Comparison of ENCODE assay signal across 8 cellular contexts in the genomic region with DNA sequence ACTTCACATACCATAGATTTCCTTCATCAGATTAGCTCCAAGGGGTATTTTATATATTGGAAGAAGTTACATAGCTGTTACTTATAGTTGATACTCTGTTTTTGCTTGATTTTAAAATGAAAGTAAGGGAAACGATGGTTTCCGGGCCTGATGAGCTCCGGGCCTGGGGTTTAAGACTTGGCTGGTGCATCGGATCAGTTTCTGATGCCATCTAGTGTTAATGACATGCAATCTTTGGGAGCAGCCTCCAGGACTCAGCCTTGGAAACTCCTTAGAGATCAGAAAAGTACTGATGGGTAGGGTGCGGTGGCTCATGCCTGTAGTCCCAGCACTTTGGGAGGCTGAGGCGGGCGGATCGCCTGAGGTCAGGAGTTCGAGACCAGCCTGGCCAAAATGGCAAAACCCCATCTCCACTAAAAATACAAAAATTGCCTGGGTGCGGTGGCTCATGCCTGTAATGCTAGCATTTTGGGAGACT. TPM values are rescaled to one million over a fixed set of nuclear protein-coding genes. Genes with fewer than 3 reads are reported as not detected.
DNase-seq lines count a peak whose midpoint lies in the region; ATAC-seq and TF ChIP-seq lines count a peak whose summit lies in the region.

No MANE protein-coding gene starts in this region.

- peaks cover 5% of the 10 kb centered on the region for H3K4me1 Mint-ChIP-seq in dendritic cell treated with granulocyte-macrophage colony-stimulating factor and Interleukin-4, amounts not matched to agents 40 ng/mL and 50 ng/mL, for 4 days (ENCODE audit: low read depth)

- no peak overlapping the region for H3K27ac Mint-ChIP-seq in dendritic cell treated with granulocyte-macrophage colony-stimulating factor and Interleukin-4, amounts not matched to agents 40 ng/mL and 50 ng/mL, for 4 days

- TF ChIP-seq POLR2A in right lobe of liver (IDR thresholded peaks at IDR 0.05): no peak

- peaks cover 12 to 19% (median 17%) of the 10 kb centered on the region in 11 experiments for H3K9me3 ChIP-seq in BLaER1 treated with 17β-estradiol and CSF1 and Interleukin-3, amounts not matched to agents 10 nM and 100 nM (replicated peaks in 1 of 11)
- H3K9me3 ChIP-seq in right lobe of liver: no peaks in the 10 kb centered on the region

- no peaks in the 10 kb centered on the region for H3K36me3 ChIP-seq in BLaER1 treated with 17β-estradiol and CSF1 and Interleukin-3, amounts not matched to agents 10 nM and 100 nM
- H3K36me3 ChIP-seq in right lobe of liver: no peaks in the 10 kb centered on the region

- intact Hi-C loops in dendritic cell treated with granulocyte-macrophage colony-stimulating factor and Interleukin-4, amounts not matched to agents 40 ng/mL and 50 ng/mL, for 4 days (cut with micrococcal nuclease): loop anchor here (1.0 to 2.0 kb wide), 3 partner anchors 53 to 193 kb away; no protein-coding TSS in a partner anchor
- intact Hi-C loops in right lobe of liver (cut with DNase I): no loop called here

- no peaks in the 10 kb centered on the region for H3K27me3 ChIP-seq in BLaER1 treated with 17β-estradiol and CSF1 and Interleukin-3, amounts not matched to agents 10 nM and 100 nM
- no peaks in the 10 kb centered on the region for H3K27me3 ChIP-seq in right lobe of liver

- H3K9ac ChIP-seq in BLaER1 treated with 17β-estradiol and CSF1 and Interleukin-3, amounts not matched to agents 10 nM and 100 nM: peak overlapping the region in 8 of 11 experiments; percentile 11 to 57 (median 38); a peak in 11 of 22 replicates

- TF ChIP-seq CTCF in right lobe of liver (IDR thresholded peaks at IDR 0.05): peak; percentile 47 to 65 (median 62)

- no peaks in the 10 kb centered on the region for H3K27me3 Mint-ChIP-seq in dendritic cell treated with granulocyte-macrophage colony-stimulating factor and Interleukin-4, amounts not matched to agents 40 ng/mL and 50 ng/mL, for 4 days

- H3K4me1 ChIP-seq in BLaER1 treated with 17β-estradiol and CSF1 and Interleukin-3, amounts not matched to agents 10 nM and 100 nM: peaks cover 10 to 29% (median 14%) of the 10 kb centered on the region in 10 experiments; a peak in 19 of 20 replicates
- H3K4me1 ChIP-seq in right lobe of liver: peaks cover 0 to 14% (median 5%) of the 10 kb centered on the region in 4 donors

- peak overlapping the region; percentile 28 to 70 (median 57) for H3K4me2 ChIP-seq in BLaER1 treated with 17β-estradiol and CSF1 and Interleukin-3, amounts not matched to agents 10 nM and 100 nM

- H3K27ac ChIP-seq in BLaER1 treated with 17β-estradiol and CSF1 and Interleukin-3, amounts not matched to agents 10 nM and 100 nM: peak overlapping the region in 7 of 11 experiments; percentile 0 to 45 (median 36); a peak in 9 of 22 replicates
- H3K27ac ChIP-seq in right lobe of liver: no peak overlapping the region

- peak overlapping the region; percentile 13 for H3K4me3 Mint-ChIP-seq in dendritic cell treated with granulocyte-macrophage colony-stimulating factor and Interleukin-4, amounts not matched to agents 40 ng/mL and 50 ng/mL, for 4 days

- no peaks in the 10 kb centered on the region for H3K9me3 Mint-ChIP-seq in dendritic cell treated with granulocyte-macrophage colony-stimulating factor and Interleukin-4, amounts not matched to agents 40 ng/mL and 50 ng/mL, for 4 days

- no peaks in the 10 kb centered on the region for H4K20me1 ChIP-seq in BLaER1 treated with 17β-estradiol and CSF1 and Interleukin-3, amounts not matched to agents 10 nM and 100 nM

- H3K4me3 ChIP-seq in BLaER1 treated with 17β-estradiol and CSF1 and Interleukin-3, amounts not matched to agents 10 nM and 100 nM: peak overlapping the region in 2 of 10 experiments; percentile 24 to 34; a peak in 3 of 20 replicates
- peak overlapping the region in 1 of 3 donors; percentile 28 for H3K4me3 ChIP-seq in right lobe of liver

- H3K36me3 Mint-ChIP-seq in dendritic cell treated with granulocyte-macrophage colony-stimulating factor and Interleukin-4, amounts not matched to agents 40 ng/mL and 50 ng/mL, for 4 days (ENCODE audit: low read depth): no peaks in the 10 kb centered on the region

- ATAC-seq in right lobe of liver (peak; percentile 79 to 92 (median 88)), GM18858 (IDR thresholded peaks at IDR 0.05; ENCODE audit: unreplicated experiment) (no peak)

- DNase-seq in HCEC 1CT (peak; percentile 84), NCI-H345 treated with DMSO at 0.1 percent for 48 hours (lab: John Stamatoyannopoulos, UW; ENCODE audit: unreplicated experiment) (peak; percentile 59), right lobe of liver (peak in 2 of 3 donors; percentile 40 to 64)
- DNase-seq in activated CD4-positive, CD25-positive, alpha-beta regulatory T cell treated with anti-CD3 and anti-CD28 coated beads, Interleukin-2, amount 50 U/mL, for 72 hours: peak; percentile 34
- peak; percentile 1 for DNase-seq in stimulated activated CD8-positive, alpha-beta memory T cell treated with anti-CD3 and anti-CD28 coated beads, Interleukin-12 subunit alpha, Interleukin-12 subunit beta, amount 100 ng/mL, for 1 hour (ENCODE audit: low read depth)

- WGBS in right lobe of liver (ENCODE audit: insufficient coverage, low coverage, low lambda C conversion rate, missing lambda C conversion rate): 10% methylated on average over 10 of the region's 10 CpGs

RNA-seq across cellular contexts. Expression of a gene that starts 47.1 kb away (rescaled TPM):
- 10 to 100 TPM; 17.0 to 28.5 (median 21.5) TPM for total RNA-seq in right lobe of liver

RNA-seq across cellular contexts. Expression of a gene that starts 54.4 kb away (rescaled TPM):
- total RNA-seq in right lobe of liver: 10 to 100 TPM; 17.3 to 31.2 (median 21.5) TPM

Comparison
In these comparisons a context has a peak if more than half of its experiments do, and no peak if none do; other contexts are left out.
1. H3K27ac ChIP-seq: peak in BLaER1 treated with 17β-estradiol and CSF1 and Interleukin-3, amounts not matched to agents 10 nM and 100 nM (7 of 11); none in right lobe of liver (0 of 3).
2. DNase-seq: peak in every context shown above with its lines; median percentile 84 in HCEC 1CT; 59 in NCI-H345 treated with DMSO at 0.1 percent for 48 hours; 52 in right lobe of liver; 34 in activated CD4-positive, CD25-positive, alpha-beta regulatory T cell treated with anti-CD3 and anti-CD28 coated beads, Interleukin-2, amount 50 U/mL, for 72 hours; 1 in stimulated activated CD8-positive, alpha-beta memory T cell treated with anti-CD3 and anti-CD28 coated beads, Interleukin-12 subunit alpha, Interleukin-12 subunit beta, amount 100 ng/mL, for 1 hour.